In the genomic region with DNA sequence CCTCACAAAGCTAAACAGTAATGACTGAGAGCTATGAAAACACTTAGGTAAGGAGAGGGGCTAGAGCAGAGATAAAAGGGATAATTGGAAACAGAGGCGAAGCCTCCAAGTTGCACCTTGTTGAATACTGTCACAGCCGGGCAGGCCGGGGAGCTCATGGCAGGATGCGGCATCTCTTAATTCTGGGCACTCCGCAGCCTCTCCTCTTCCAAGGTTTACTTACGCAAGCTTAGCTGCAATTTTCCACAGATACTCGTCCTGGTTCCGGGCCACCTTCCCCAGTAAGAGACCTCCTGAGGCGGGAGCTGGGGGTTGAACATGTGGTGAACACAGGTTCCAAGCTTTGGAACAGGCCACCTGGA, we compare ENCODE assay signal across 8 cellular contexts.
DNase-seq lines count a peak whose midpoint lies in the region; ATAC-seq and TF ChIP-seq lines count a peak whose summit lies in the region.

No MANE protein-coding gene starts in this region.

- H3K36me3 Mint-ChIP-seq in GM23338 (ENCODE audit: low read depth) = 0 out of 3 replicates have a peak, but pooled peaks cover 3% of the 10 kb centered on the region

- peak overlapping the region; percentile 45 for H3K9ac ChIP-seq in SU-DHL-6 (ENCODE audit: low read length)
- H3K9ac ChIP-seq in fibroblast of lung (ENCODE audit: insufficient read depth, low read length) = no peak overlapping the region
- H3K9ac ChIP-seq in skeletal muscle satellite cell (ENCODE audit: low read depth, low read length) = peak overlapping the region; percentile 87

- peak overlapping the region; percentile 82 for H3K27ac Mint-ChIP-seq in GM23338

- H3K79me2 ChIP-seq in GM23338 (replicated peaks; ENCODE audit: insufficient read depth) = no peaks in the 10 kb centered on the region
- no peaks in the 10 kb centered on the region for H3K79me2 ChIP-seq in SU-DHL-6 (ENCODE audit: insufficient read depth, low read length)
- no peaks in the 10 kb centered on the region for H3K79me2 ChIP-seq in fibroblast of lung (ENCODE audit: control insufficient read depth, insufficient read depth, low read length)

- H4K20me1 ChIP-seq in GM23338 (replicated peaks; ENCODE audit: insufficient read depth) (no peaks in the 10 kb centered on the region), SU-DHL-6 (ENCODE audit: low read depth, low read length) (no peaks in the 10 kb centered on the region), fibroblast of lung (ENCODE audit: control insufficient read depth, extremely low read depth, insufficient read depth, low read length) (no peaks in the 10 kb centered on the region)

- H3K27me3 Mint-ChIP-seq in GM23338 (ENCODE audit: insufficient read depth, low read depth, poor library complexity) = peaks cover 17% of the 10 kb centered on the region

- DNase-seq in GM23338 (ENCODE audit: low spot score) = peak; percentile 29
- no peak for DNase-seq in fibroblast of lung (ENCODE audit: low read depth in 2 of 2)
- no peak for DNase-seq in AG08396 (ENCODE audit: low spot score)
- DNase-seq in NCI-H1694 (lab: John Stamatoyannopoulos, UW) = no peak
- DNase-seq in superior temporal gyrus (ENCODE audit: extremely low spot score) = no peak

- peaks cover 25% of the 10 kb centered on the region for H3K4me1 ChIP-seq in GM23338 (ENCODE audit: insufficient read depth)
- peaks cover 12% of the 10 kb centered on the region for H3K4me1 ChIP-seq in fibroblast of lung (ENCODE audit: control insufficient read depth, extremely low read depth, insufficient read depth, low read length)
- H3K4me1 ChIP-seq in skeletal muscle satellite cell (ENCODE audit: control insufficient read depth, insufficient read depth, low read length) = peaks cover 27% of the 10 kb centered on the region

- no peaks in the 10 kb centered on the region for H3K9me3 ChIP-seq in SU-DHL-6 (ENCODE audit: insufficient read depth, low read length)
- no peaks in the 10 kb centered on the region for H3K9me3 ChIP-seq in fibroblast of lung (ENCODE audit: control insufficient read depth, insufficient read depth, low read depth, low read length)
- H3K9me3 ChIP-seq in skeletal muscle satellite cell (replicated peaks; ENCODE audit: low read length) = no peaks in the 10 kb centered on the region

- no peaks in the 10 kb centered on the region for H3K9me3 Mint-ChIP-seq in GM23338

- ATAC-seq in GM23338 (no peak), HG02973 (IDR thresholded peaks at IDR 0.05; ENCODE audit: unreplicated experiment) (no peak)

- TF ChIP-seq CTCF in GM23338 (conservative IDR thresholded peaks at IDR 0.05; ENCODE audit: low read depth in 2 of 2) (no peak), SU-DHL-6 (IDR thresholded peaks at IDR 0.05; ENCODE audit: insufficient read depth, low read length, poor library complexity, severe bottlenecking) (no peak), fibroblast of lung (conservative IDR thresholded peaks at IDR 0.05 in 1 of 2, IDR thresholded peaks at IDR 0.05 in 1 of 2; ENCODE audit: low read depth in 1 of 2, low read length in 2 of 2) (no peak)

- peak overlapping the region; percentile 60 for H3K4me3 ChIP-seq in GM23338
- peak overlapping the region; percentile 47 for H3K4me3 ChIP-seq in SU-DHL-6 (ENCODE audit: insufficient read depth, low read length, poor library complexity, severe bottlenecking)
- H3K4me3 ChIP-seq in fibroblast of lung (replicated peaks in 1 of 4; ENCODE audit: control extremely low read depth in 1 of 4, insufficient read depth in 1 of 4, low read depth in 3 of 4, low read length in 4 of 4) = peak overlapping the region in 2 of 4 experiments; percentile 39 to 60
- H3K4me3 ChIP-seq in skeletal muscle satellite cell (ENCODE audit: low read length) = peak overlapping the region; percentile 68

- H2AFZ ChIP-seq in GM23338 (peak overlapping the region; percentile 87), SU-DHL-6 (ENCODE audit: low read depth, low read length, severe bottlenecking) (peak overlapping the region; percentile 90), fibroblast of lung (ENCODE audit: low read length) (peak overlapping the region; percentile 58)

- H3K4me2 ChIP-seq in GM23338 (peak overlapping the region; percentile 85), SU-DHL-6 (ENCODE audit: low read depth, low read length, poor library complexity, severe bottlenecking) (peak overlapping the region; percentile 67), fibroblast of lung (ENCODE audit: extremely low read depth, insufficient read depth, low read length) (peak overlapping the region; percentile 66), skeletal muscle satellite cell (ENCODE audit: low read length) (peak overlapping the region; percentile 82)

- H3K9me2 ChIP-seq in GM23338 (ENCODE audit: insufficient read depth) (peaks cover 3% of the 10 kb centered on the region), SU-DHL-6 (replicated peaks; ENCODE audit: insufficient read depth, low read length) (no peaks in the 10 kb centered on the region)

- peak overlapping the region; percentile 34 for H3K27ac ChIP-seq in GM23338 (ENCODE audit: low read depth)
- H3K27ac ChIP-seq in SU-DHL-6 (ENCODE audit: low read depth, low read length) = no peak overlapping the region
- H3K27ac ChIP-seq in fibroblast of lung (ENCODE audit: insufficient read depth, low read length) = no peak overlapping the region

- peaks cover 28% of the 10 kb centered on the region for H3K4me1 Mint-ChIP-seq in GM23338

- peak overlapping the region; percentile 50; the same call in 2 of the 3 replicates for H3K4me3 Mint-ChIP-seq in GM23338

- H3F3A ChIP-seq in GM23338 (replicated peaks; ENCODE audit: low read depth) = no peaks in the 10 kb centered on the region
- H3F3A ChIP-seq in SU-DHL-6 (ENCODE audit: insufficient read depth) = no peaks in the 10 kb centered on the region

- H3K27me3 ChIP-seq in GM23338 (ENCODE audit: insufficient read depth) (no peaks in the 10 kb centered on the region), SU-DHL-6 (ENCODE audit: low read length) (no peaks in the 10 kb centered on the region), fibroblast of lung (ENCODE audit: control insufficient read depth, insufficient read depth, low read length) (no peaks in the 10 kb centered on the region), skeletal muscle satellite cell (ENCODE audit: control insufficient read depth, insufficient read depth, low read length) (no peaks in the 10 kb centered on the region)

- no peaks in the 10 kb centered on the region for H3K36me3 ChIP-seq in GM23338 (ENCODE audit: insufficient read depth)
- no peaks in the 10 kb centered on the region for H3K36me3 ChIP-seq in SU-DHL-6 (ENCODE audit: low read length)
- no peaks in the 10 kb centered on the region for H3K36me3 ChIP-seq in fibroblast of lung (ENCODE audit: control insufficient read depth, insufficient read depth, low read length)
- no peaks in the 10 kb centered on the region for H3K36me3 ChIP-seq in skeletal muscle satellite cell (ENCODE audit: insufficient read depth, low read length)

TF ChIP-seq in GM23338, 12 proteins besides CTCF, POLR2A, EP300 and RAD21:
- no peak for TF ChIP-seq EZH2phosphoT487 (IDR thresholded peaks at IDR 0.05; ENCODE audit: unreplicated experiment)
- TF ChIP-seq REST (IDR thresholded peaks at IDR 0.05; ENCODE audit: unreplicated experiment) = no peak
- TF ChIP-seq POLR2AphosphoS5 (IDR thresholded peaks at IDR 0.05; ENCODE audit: low read depth) = no peak
TF ChIP-seq in GM23338: peak in this region for 0.
